8 cellular contexts compared by ENCODE assay signal in genomic region chr19:13774217-13775191, GRCh38. TPM values are rescaled to one million over a fixed set of nuclear protein-coding genes. Genes with fewer than 3 reads are reported as not detected.
DNase-seq lines count a peak whose midpoint lies in the region; ATAC-seq and TF ChIP-seq lines count a peak whose summit lies in the region.

C19orf53 (plus strand) TSS chr19:13774456; CDS start chr19:13774478, 22 bp downstream.

- peak; percentile 87 to 92 for TF ChIP-seq POLR2A in tibial nerve (IDR thresholded peaks at IDR 0.05)

- TF ChIP-seq EP300 in tibial nerve (IDR thresholded peaks at IDR 0.05), result peak; percentile 99

- H3K27me3 ChIP-seq in adipocyte (replicated peaks; ENCODE audit: control insufficient read depth, insufficient read depth, low read length) (no peaks in the 10 kb centered on the region), cardiac muscle cell (no peaks in the 10 kb centered on the region), parathyroid adenoma (ENCODE audit: control insufficient read depth, insufficient read depth, low read length) (no peaks in the 10 kb centered on the region), tibial nerve (no peaks in the 10 kb centered on the region)

- peak; percentile 94 for ATAC-seq in HG02798 (IDR thresholded peaks at IDR 0.05; ENCODE audit: poor library complexity, unreplicated experiment)

- peaks cover 5% of the 10 kb centered on the region for H3K79me2 ChIP-seq in parathyroid adenoma

- H3K4me3 ChIP-seq in GM12875 (ENCODE audit: low read depth, low read length) (peak within 1 kb of the TSS; percentile 97), adipocyte (ENCODE audit: low read length) (peak within 1 kb of the TSS; percentile 94), cardiac muscle cell (peak within 1 kb of the TSS; percentile 86), parathyroid adenoma (ENCODE audit: low read depth, low read length) (peak within 1 kb of the TSS; percentile 84), tibial nerve (peak within 1 kb of the TSS; percentile 69 to 98 (median 86))

- DNase-seq in NCI-H1436 (lab: John Stamatoyannopoulos, UW) (peak; percentile 77), T follicular helper cell (ENCODE audit: low read depth) (peak; percentile 80), adipocyte (ENCODE audit: low read depth) (peak; percentile 98), cardiac muscle cell (ENCODE audit: low read depth in 1 of 2, low spot score in 1 of 2) (peak; percentile 91 to 94), tibial nerve (ENCODE audit: low spot score in 2 of 2) (peak; percentile 80 to 91)

- peaks cover 25% of the 10 kb centered on the region for H3K4me1 ChIP-seq in adipocyte (ENCODE audit: control insufficient read depth, insufficient read depth, low read length)
- peaks cover 3% of the 10 kb centered on the region for H3K4me1 ChIP-seq in cardiac muscle cell (ENCODE audit: low read depth)
- peaks cover 8% of the 10 kb centered on the region for H3K4me1 ChIP-seq in parathyroid adenoma
- H3K4me1 ChIP-seq in tibial nerve, result peaks cover 0 to 30% (median 13%) of the 10 kb centered on the region in 4 donors

- H3K9ac ChIP-seq in adipocyte (ENCODE audit: low read length) (peak within 1 kb of the TSS; percentile 97), parathyroid adenoma (peak within 1 kb of the TSS; percentile 93)

- 0% methylated on average over 59 to 61 of the region's 61 CpGs for WGBS in tibial nerve, 2 donors

- peaks cover 41% of the 10 kb centered on the region for H3K36me3 ChIP-seq in adipocyte (ENCODE audit: control insufficient read depth, insufficient read depth, low read length, severe bottlenecking)
- peaks cover 15% of the 10 kb centered on the region for H3K36me3 ChIP-seq in cardiac muscle cell
- no peaks in the 10 kb centered on the region for H3K36me3 ChIP-seq in parathyroid adenoma (ENCODE audit: control insufficient read depth, insufficient read depth, low read length)
- peaks cover 0 to 67% (median 13%) of the 10 kb centered on the region in 3 donors for H3K36me3 ChIP-seq in tibial nerve

- TF ChIP-seq CTCF in GM12875 (IDR thresholded peaks at IDR 0.05; ENCODE audit: borderline replicate concordance, insufficient read depth, low read depth, low read length), result no peak
- no peak for TF ChIP-seq CTCF in cardiac muscle cell (IDR thresholded peaks at IDR 0.05; ENCODE audit: low read depth, low read length)
- no peak for TF ChIP-seq CTCF in parathyroid adenoma (IDR thresholded peaks at IDR 0.05)
- TF ChIP-seq CTCF in tibial nerve (IDR thresholded peaks at IDR 0.05), result peak in 2 of 5 experiments; percentile 25 to 46

- peak within 1 kb of the TSS; percentile 86 for H3K4me2 ChIP-seq in parathyroid adenoma (ENCODE audit: low read length)

- peak within 1 kb of the TSS; percentile 89 for H3K27ac ChIP-seq in cardiac muscle cell
- peak within 1 kb of the TSS; percentile 86 for H3K27ac ChIP-seq in parathyroid adenoma
- peak within 1 kb of the TSS; percentile 84 to 94 (median 88) for H3K27ac ChIP-seq in tibial nerve

- H3K9me3 ChIP-seq in adipocyte (ENCODE audit: control insufficient read depth, low read length), result no peaks in the 10 kb centered on the region
- H3K9me3 ChIP-seq in cardiac muscle cell (ENCODE audit: low read depth), result no peaks in the 10 kb centered on the region
- H3K9me3 ChIP-seq in parathyroid adenoma (ENCODE audit: control insufficient read depth, low read length), result no peaks in the 10 kb centered on the region
- no peaks in the 10 kb centered on the region for H3K9me3 ChIP-seq in tibial nerve

- peak within 1 kb of the TSS; percentile 82 for H2AFZ ChIP-seq in parathyroid adenoma

RNA-seq across cellular contexts. Expression of gene C19orf53, which starts in this region (rescaled TPM):
- total RNA-seq in cardiac muscle cell (276 and 280 TPM in 2 replicates), tibial nerve (100 to 1,000 TPM; 187 to 290 (median 235) TPM)
- polyA plus RNA-seq in cardiac muscle cell, result 242 and 245 TPM in 2 replicates

Comparison
In these comparisons a context has a peak if more than half of its experiments do, and no peak if none do; other contexts are left out.
1. Peak in every context shown above with its lines: DNase-seq, ATAC-seq, H3K4me3 ChIP-seq and H3K27ac ChIP-seq.